ENCODE assay signal across 20 cellular contexts in the genomic region with DNA sequence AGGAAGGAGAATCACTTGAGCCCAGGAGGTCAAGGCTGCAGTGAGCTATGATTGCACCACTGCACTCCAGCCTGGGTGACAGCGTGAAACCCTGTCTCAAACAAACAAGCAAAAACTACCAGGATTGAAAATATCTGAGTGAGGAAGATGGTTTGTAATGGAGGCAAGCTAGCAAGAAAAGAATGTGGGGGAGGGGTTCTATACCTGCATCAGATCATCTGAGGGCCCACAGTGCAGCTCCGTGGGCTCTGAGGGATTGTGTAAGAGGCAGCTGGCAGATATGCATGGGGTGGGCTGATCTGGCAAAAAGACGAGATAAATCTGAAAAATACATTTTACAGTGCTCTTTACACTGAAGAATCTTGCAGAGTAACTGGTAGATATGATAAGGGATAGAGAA. TPM values are rescaled to one million over a fixed set of nuclear protein-coding genes. Genes with fewer than 3 reads are reported as not detected.
DNase-seq lines count a peak whose midpoint lies in the region; FAIRE-seq and TF ChIP-seq lines count a peak whose summit lies in the region.
"Had no signal": no experiment of that assay in that cellular context is flagged by ENCODE, and none has a peak within 500 bp of the region (broad histone marks: within the 10 kb centered on the region; RNA-seq: fewer than 3 reads in every experiment).

No MANE protein-coding gene starts in this region.

- WGBS in sigmoid colon, 2 donors = 54 to 84% methylated on average over 3 of the region's 3 CpGs

- no peak for TF ChIP-seq CTCF in MM.1S (IDR thresholded peaks at IDR 0.05; ENCODE audit: low read length)
- no peak for TF ChIP-seq CTCF in sigmoid colon (IDR thresholded peaks at IDR 0.05)

- H3F3A ChIP-seq in MM.1S (ENCODE audit: insufficient read depth, low read length) = peaks cover 73% of the 10 kb centered on the region

- intact Hi-C loops in sigmoid colon (cut with DNase I) = no loop called here

- DNase-seq in activated T-cell treated with anti-CD3 and anti-CD28 coated beads, Interleukin-2, amount 50 U/mL, for 24 hours = no peak
- no peak for DNase-seq in activated T-cell treated with anti-CD3 and anti-CD28 coated beads for 4 hours
- no peak for DNase-seq in MM.1S
- peak; percentile 19 for DNase-seq in sigmoid colon
- DNase-seq in HTR-8/SVneo (ENCODE audit: insufficient read length, low spot score) = no peak
- no peak for DNase-seq in DMS 273 treated with DMSO at 0.1 percent for 48 hours (lab: John Stamatoyannopoulos, UW)
- no peak for DNase-seq in H7
- DNase-seq: amniotic stem cell, NCI-H1092, NCI-H2171, NCI-H82, nephron progenitor cell, retina, thyroid gland had no signal

- peaks cover 15% of the 10 kb centered on the region for H3K36me3 Mint-ChIP-seq in activated T-cell treated with anti-CD3 and anti-CD28 coated beads, Interleukin-2, amount 50 U/mL, for 24 hours (ENCODE audit: low read depth)
- H3K36me3 Mint-ChIP-seq in activated naive CD8-positive, alpha-beta T cell = peaks cover 4% of the 10 kb centered on the region

- H3K4me1 ChIP-seq in MM.1S (ENCODE audit: low read length) (peaks cover 60% of the 10 kb centered on the region), sigmoid colon (peaks cover 0 to 8% (median 0%) of the 10 kb centered on the region in 4 donors)

- no peak for FAIRE-seq in HTR-8/SVneo (lab: Jason Lieb, UNC)
- FAIRE-seq: D721Med, frontal cortex had no signal

- TF ChIP-seq EP300 in sigmoid colon (IDR thresholded peaks at IDR 0.05) = no peak

- no peaks in the 10 kb centered on the region for H3K9me2 ChIP-seq in MM.1S (replicated peaks; ENCODE audit: insufficient read depth, low read length)

- peaks cover 9% of the 10 kb centered on the region for H3K9me3 Mint-ChIP-seq in activated T-cell treated with anti-CD3 and anti-CD28 coated beads, Interleukin-2, amount 50 U/mL, for 24 hours
- peaks cover 4% of the 10 kb centered on the region for H3K9me3 Mint-ChIP-seq in activated naive CD8-positive, alpha-beta T cell (ENCODE audit: low read depth)

- H2AFZ ChIP-seq in MM.1S (ENCODE audit: low read length) = no peak overlapping the region

- H3K36me3 ChIP-seq in MM.1S (replicated peaks; ENCODE audit: insufficient read depth, low read length) (no peaks in the 10 kb centered on the region), sigmoid colon (no peaks in the 10 kb centered on the region), H7 (replicated peaks; ENCODE audit: control insufficient read depth, insufficient read depth, low read length) (no peaks in the 10 kb centered on the region)
- H3K36me3 ChIP-seq: thyroid gland had no signal

- no peak for TF ChIP-seq POLR2A in sigmoid colon (IDR thresholded peaks at IDR 0.05)

- no peaks in the 10 kb centered on the region for H3K9me3 ChIP-seq in MM.1S (replicated peaks; ENCODE audit: insufficient read depth, low read length)
- H3K9me3 ChIP-seq in sigmoid colon = no peaks in the 10 kb centered on the region
- H3K9me3 ChIP-seq: thyroid gland had no signal

- H3K4me3 Mint-ChIP-seq in activated T-cell treated with anti-CD3 and anti-CD28 coated beads, Interleukin-2, amount 50 U/mL, for 24 hours = no peak overlapping the region
- H3K4me3 Mint-ChIP-seq in activated naive CD8-positive, alpha-beta T cell = peak overlapping the region; percentile 66
- H3K4me3 Mint-ChIP-seq: nephron progenitor cell had no signal

- H3K4me1 Mint-ChIP-seq in activated T-cell treated with anti-CD3 and anti-CD28 coated beads, Interleukin-2, amount 50 U/mL, for 24 hours (ENCODE audit: low read depth) = peaks cover 90% of the 10 kb centered on the region
- H3K4me1 Mint-ChIP-seq in activated naive CD8-positive, alpha-beta T cell (ENCODE audit: low read depth) = peaks cover 92% of the 10 kb centered on the region

- H3K4me2 ChIP-seq in MM.1S (ENCODE audit: low read depth, low read length) = peak overlapping the region; percentile 99

- H3K27me3 ChIP-seq in MM.1S (replicated peaks; ENCODE audit: insufficient read depth, low read length) (no peaks in the 10 kb centered on the region), sigmoid colon (no peaks in the 10 kb centered on the region), H7 (ENCODE audit: control insufficient read depth, insufficient read depth, low read length) (no peaks in the 10 kb centered on the region)
- H3K27me3 ChIP-seq: thyroid gland had no signal

- peak overlapping the region; percentile 96; the same call in 1 of the 2 replicates for H3K27ac ChIP-seq in MM.1S (ENCODE audit: low read length)
- H3K27ac ChIP-seq in sigmoid colon = no peak overlapping the region
- H3K27ac ChIP-seq: thyroid gland had no signal

- H3K27me3 Mint-ChIP-seq in activated T-cell treated with anti-CD3 and anti-CD28 coated beads, Interleukin-2, amount 50 U/mL, for 24 hours = no peaks in the 10 kb centered on the region
- H3K27me3 Mint-ChIP-seq in activated naive CD8-positive, alpha-beta T cell = no peaks in the 10 kb centered on the region

- H3K27ac Mint-ChIP-seq in activated T-cell treated with anti-CD3 and anti-CD28 coated beads, Interleukin-2, amount 50 U/mL, for 24 hours = peak overlapping the region; percentile 94
- H3K27ac Mint-ChIP-seq in activated naive CD8-positive, alpha-beta T cell = peak overlapping the region; percentile 94
- H3K27ac Mint-ChIP-seq: nephron progenitor cell had no signal

- peak overlapping the region; percentile 78; the same call in 1 of the 2 replicates for H3K9ac ChIP-seq in MM.1S (ENCODE audit: low read length)

- H3K4me3 ChIP-seq in MM.1S (ENCODE audit: low read length) = peak overlapping the region; percentile 65; the same call in 1 of the 2 replicates
- H3K4me3 ChIP-seq in sigmoid colon = no peak overlapping the region
- no peak overlapping the region for H3K4me3 ChIP-seq in H7 (ENCODE audit: insufficient read depth, low read depth, low read length)
- H3K4me3 ChIP-seq: lung, thyroid gland had no signal

- H3K79me2 ChIP-seq in MM.1S (ENCODE audit: low read length) = peaks cover 15% of the 10 kb centered on the region

- H4K20me1 ChIP-seq in MM.1S (ENCODE audit: insufficient read depth, low read length) = no peaks in the 10 kb centered on the region

RNA-seq across cellular contexts. Expression of gene CHRNA9, which starts 28.9 kb away (rescaled TPM):
- not detected for total RNA-seq in sigmoid colon
- polyA plus RNA-seq in sigmoid colon = not detected
- total RNA-seq in H7 (2014; rRNA removed; shearing (Covaris generic)) = 1.6 and 2.8 TPM in 2 replicates
- total RNA-seq: cerebellum, frontal cortex, Right ventricle myocardium inferior had no signal
- polyA plus RNA-seq: lung had no signal
